In genomic region chr14:68823434-68824206, GRCh38 we compare ENCODE assay signal across 1 cellular context.
TF ChIP-seq lines count a peak whose summit lies in the region.

No MANE protein-coding gene starts in this region.

TF ChIP-seq in HepG2, 621 proteins besides CTCF, POLR2A, EP300 and RAD21 (continued from another document and continues in another):
- TF ChIP-seq, protein P1, sequence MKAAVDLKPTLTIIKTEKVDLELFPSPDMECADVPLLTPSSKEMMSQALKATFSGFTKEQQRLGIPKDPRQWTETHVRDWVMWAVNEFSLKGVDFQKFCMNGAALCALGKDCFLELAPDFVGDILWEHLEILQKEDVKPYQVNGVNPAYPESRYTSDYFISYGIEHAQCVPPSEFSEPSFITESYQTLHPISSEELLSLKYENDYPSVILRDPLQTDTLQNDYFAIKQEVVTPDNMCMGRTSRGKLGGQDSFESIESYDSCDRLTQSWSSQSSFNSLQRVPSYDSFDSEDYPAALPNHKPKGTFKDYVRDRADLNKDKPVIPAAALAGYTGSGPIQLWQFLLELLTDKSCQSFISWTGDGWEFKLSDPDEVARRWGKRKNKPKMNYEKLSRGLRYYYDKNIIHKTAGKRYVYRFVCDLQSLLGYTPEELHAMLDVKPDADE (CRISPR knock-in tag; IDR thresholded peaks at IDR 0.05) = no peak
- TF ChIP-seq, protein P2, sequence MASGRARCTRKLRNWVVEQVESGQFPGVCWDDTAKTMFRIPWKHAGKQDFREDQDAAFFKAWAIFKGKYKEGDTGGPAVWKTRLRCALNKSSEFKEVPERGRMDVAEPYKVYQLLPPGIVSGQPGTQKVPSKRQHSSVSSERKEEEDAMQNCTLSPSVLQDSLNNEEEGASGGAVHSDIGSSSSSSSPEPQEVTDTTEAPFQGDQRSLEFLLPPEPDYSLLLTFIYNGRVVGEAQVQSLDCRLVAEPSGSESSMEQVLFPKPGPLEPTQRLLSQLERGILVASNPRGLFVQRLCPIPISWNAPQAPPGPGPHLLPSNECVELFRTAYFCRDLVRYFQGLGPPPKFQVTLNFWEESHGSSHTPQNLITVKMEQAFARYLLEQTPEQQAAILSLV (CRISPR knock-in tag; IDR thresholded peaks at IDR 0.05; ENCODE audit: borderline replicate concordance) = 0 out of 2 replicates have a peak, but pooled peaks have one; percentile 39
- no peak for TF ChIP-seq ZFP37 (CRISPR knock-in tag; IDR thresholded peaks at IDR 0.05; ENCODE audit: borderline replicate concordance)
- TF ChIP-seq ZNF180 (CRISPR knock-in tag; IDR thresholded peaks at IDR 0.05; ENCODE audit: borderline replicate concordance, low read depth) = no peak
- TF ChIP-seq FOSL1 (CRISPR knock-in tag; IDR thresholded peaks at IDR 0.05; ENCODE audit: borderline replicate concordance) = peak; percentile 95
- TF ChIP-seq THAP8 (CRISPR knock-in tag; IDR thresholded peaks at IDR 0.05; ENCODE audit: borderline replicate concordance) = no peak
- no peak for TF ChIP-seq KDM1A (CRISPR knock-in tag; IDR thresholded peaks at IDR 0.05)
- peak; percentile 67 for TF ChIP-seq HMG20B (CRISPR knock-in tag; conservative IDR thresholded peaks at IDR 0.05)
- no peak for TF ChIP-seq ZNF17 (CRISPR knock-in tag; IDR thresholded peaks at IDR 0.05)
- TF ChIP-seq, protein P3, sequence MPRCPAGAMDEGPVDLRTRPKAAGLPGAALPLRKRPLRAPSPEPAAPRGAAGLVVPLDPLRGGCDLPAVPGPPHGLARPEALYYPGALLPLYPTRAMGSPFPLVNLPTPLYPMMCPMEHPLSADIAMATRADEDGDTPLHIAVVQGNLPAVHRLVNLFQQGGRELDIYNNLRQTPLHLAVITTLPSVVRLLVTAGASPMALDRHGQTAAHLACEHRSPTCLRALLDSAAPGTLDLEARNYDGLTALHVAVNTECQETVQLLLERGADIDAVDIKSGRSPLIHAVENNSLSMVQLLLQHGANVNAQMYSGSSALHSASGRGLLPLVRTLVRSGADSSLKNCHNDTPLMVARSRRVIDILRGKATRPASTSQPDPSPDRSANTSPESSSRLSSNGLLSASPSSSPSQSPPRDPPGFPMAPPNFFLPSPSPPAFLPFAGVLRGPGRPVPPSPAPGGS (CRISPR knock-in tag; IDR thresholded peaks at IDR 0.05) = 0 out of 2 replicates have a peak, but pooled peaks have one; percentile 14
- TF ChIP-seq, protein P4, sequence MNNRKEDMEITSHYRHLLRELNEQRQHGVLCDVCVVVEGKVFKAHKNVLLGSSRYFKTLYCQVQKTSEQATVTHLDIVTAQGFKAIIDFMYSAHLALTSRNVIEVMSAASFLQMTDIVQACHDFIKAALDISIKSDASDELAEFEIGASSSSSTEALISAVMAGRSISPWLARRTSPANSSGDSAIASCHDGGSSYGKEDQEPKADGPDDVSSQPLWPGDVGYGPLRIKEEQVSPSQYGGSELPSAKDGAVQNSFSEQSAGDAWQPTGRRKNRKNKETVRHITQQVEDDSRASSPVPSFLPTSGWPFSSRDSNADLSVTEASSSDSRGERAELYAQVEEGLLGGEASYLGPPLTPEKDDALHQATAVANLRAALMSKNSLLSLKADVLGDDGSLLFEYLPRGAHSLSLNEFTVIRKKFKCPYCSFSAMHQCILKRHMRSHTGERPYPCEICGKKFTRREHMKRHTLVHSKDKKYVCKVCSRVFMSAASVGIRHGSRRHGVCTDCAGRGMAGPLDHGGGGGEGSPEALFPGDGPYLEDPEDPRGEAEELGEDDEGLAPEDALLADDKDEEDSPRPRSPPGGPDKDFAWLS (CRISPR knock-in tag; IDR thresholded peaks at IDR 0.05; ENCODE audit: borderline replicate concordance) = no peak
- no peak for TF ChIP-seq ARNTL (CRISPR knock-in tag; IDR thresholded peaks at IDR 0.05)
- peak; percentile 9; the same call in 1 of the 2 replicates for TF ChIP-seq BORCS8-MEF2B (CRISPR knock-in tag; IDR thresholded peaks at IDR 0.05)
- peak; percentile 75 for TF ChIP-seq ARID5B (CRISPR knock-in tag; IDR thresholded peaks at IDR 0.05)
- TF ChIP-seq ZBTB38 (CRISPR knock-in tag; IDR thresholded peaks at IDR 0.05) = no peak
- TF ChIP-seq THYN1 (CRISPR knock-in tag; IDR thresholded peaks at IDR 0.05; ENCODE audit: borderline replicate concordance, low read depth) = no peak
- peak; percentile 56 for TF ChIP-seq DPF2 (CRISPR knock-in tag; IDR thresholded peaks at IDR 0.05; ENCODE audit: borderline replicate concordance, low read depth)
- TF ChIP-seq JUND (CRISPR knock-in tag; IDR thresholded peaks at IDR 0.05) = peak; percentile 95
- TF ChIP-seq, protein P5, sequence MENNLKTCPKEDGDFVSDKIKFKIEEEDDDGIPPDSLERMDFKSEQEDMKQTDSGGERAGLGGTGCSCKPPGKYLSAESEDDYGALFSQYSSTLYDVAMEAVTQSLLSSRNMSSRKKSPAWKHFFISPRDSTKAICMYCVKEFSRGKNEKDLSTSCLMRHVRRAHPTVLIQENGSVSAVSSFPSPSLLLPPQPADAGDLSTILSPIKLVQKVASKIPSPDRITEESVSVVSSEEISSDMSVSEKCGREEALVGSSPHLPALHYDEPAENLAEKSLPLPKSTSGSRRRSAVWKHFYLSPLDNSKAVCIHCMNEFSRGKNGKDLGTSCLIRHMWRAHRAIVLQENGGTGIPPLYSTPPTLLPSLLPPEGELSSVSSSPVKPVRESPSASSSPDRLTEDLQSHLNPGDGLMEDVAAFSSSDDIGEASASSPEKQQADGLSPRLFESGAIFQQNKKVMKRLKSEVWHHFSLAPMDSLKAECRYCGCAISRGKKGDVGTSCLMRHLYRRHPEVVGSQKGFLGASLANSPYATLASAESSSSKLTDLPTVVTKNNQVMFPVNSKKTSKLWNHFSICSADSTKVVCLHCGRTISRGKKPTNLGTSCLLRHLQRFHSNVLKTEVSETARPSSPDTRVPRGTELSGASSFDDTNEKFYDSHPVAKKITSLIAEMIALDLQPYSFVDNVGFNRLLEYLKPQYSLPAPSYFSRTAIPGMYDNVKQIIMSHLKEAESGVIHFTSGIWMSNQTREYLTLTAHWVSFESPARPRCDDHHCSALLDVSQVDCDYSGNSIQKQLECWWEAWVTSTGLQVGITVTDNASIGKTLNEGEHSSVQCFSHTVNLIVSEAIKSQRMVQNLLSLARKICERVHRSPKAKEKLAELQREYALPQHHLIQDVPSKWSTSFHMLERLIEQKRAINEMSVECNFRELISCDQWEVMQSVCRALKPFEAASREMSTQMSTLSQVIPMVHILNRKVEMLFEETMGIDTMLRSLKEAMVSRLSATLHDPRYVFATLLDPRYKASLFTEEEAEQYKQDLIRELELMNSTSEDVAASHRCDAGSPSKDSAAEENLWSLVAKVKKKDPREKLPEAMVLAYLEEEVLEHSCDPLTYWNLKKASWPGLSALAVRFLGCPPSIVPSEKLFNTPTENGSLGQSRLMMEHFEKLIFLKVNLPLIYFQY (CRISPR knock-in tag; IDR thresholded peaks at IDR 0.05; ENCODE audit: borderline replicate concordance) = peak; percentile 68; the same call in 1 of the 2 replicates
- no peak for TF ChIP-seq ZNF572 (CRISPR knock-in tag; IDR thresholded peaks at IDR 0.05)
- TF ChIP-seq ZIK1 (CRISPR knock-in tag; IDR thresholded peaks at IDR 0.05; ENCODE audit: borderline replicate concordance, low read depth) = 0 out of 2 replicates have a peak, but pooled peaks have one; percentile 73
- TF ChIP-seq ZNF276 (CRISPR knock-in tag; IDR thresholded peaks at IDR 0.05; ENCODE audit: low read depth) = no peak
- TF ChIP-seq, protein P6, sequence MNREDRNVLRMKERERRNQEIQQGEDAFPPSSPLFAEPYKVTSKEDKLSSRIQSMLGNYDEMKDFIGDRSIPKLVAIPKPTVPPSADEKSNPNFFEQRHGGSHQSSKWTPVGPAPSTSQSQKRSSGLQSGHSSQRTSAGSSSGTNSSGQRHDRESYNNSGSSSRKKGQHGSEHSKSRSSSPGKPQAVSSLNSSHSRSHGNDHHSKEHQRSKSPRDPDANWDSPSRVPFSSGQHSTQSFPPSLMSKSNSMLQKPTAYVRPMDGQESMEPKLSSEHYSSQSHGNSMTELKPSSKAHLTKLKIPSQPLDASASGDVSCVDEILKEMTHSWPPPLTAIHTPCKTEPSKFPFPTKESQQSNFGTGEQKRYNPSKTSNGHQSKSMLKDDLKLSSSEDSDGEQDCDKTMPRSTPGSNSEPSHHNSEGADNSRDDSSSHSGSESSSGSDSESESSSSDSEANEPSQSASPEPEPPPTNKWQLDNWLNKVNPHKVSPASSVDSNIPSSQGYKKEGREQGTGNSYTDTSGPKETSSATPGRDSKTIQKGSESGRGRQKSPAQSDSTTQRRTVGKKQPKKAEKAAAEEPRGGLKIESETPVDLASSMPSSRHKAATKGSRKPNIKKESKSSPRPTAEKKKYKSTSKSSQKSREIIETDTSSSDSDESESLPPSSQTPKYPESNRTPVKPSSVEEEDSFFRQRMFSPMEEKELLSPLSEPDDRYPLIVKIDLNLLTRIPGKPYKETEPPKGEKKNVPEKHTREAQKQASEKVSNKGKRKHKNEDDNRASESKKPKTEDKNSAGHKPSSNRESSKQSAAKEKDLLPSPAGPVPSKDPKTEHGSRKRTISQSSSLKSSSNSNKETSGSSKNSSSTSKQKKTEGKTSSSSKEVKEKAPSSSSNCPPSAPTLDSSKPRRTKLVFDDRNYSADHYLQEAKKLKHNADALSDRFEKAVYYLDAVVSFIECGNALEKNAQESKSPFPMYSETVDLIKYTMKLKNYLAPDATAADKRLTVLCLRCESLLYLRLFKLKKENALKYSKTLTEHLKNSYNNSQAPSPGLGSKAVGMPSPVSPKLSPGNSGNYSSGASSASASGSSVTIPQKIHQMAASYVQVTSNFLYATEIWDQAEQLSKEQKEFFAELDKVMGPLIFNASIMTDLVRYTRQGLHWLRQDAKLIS (CRISPR knock-in tag; IDR thresholded peaks at IDR 0.05) = no peak
- TF ChIP-seq REXO4 (CRISPR knock-in tag; IDR thresholded peaks at IDR 0.05; ENCODE audit: borderline replicate concordance) = no peak
- no peak; the same call in 1 of the 2 replicates for TF ChIP-seq ZNF772 (CRISPR knock-in tag; IDR thresholded peaks at IDR 0.05)
- TF ChIP-seq ONECUT2 (CRISPR knock-in tag; IDR thresholded peaks at IDR 0.05) = peak; percentile 96
- TF ChIP-seq KLF11 (CRISPR knock-in tag; IDR thresholded peaks at IDR 0.05) = no peak
- TF ChIP-seq, protein P7, sequence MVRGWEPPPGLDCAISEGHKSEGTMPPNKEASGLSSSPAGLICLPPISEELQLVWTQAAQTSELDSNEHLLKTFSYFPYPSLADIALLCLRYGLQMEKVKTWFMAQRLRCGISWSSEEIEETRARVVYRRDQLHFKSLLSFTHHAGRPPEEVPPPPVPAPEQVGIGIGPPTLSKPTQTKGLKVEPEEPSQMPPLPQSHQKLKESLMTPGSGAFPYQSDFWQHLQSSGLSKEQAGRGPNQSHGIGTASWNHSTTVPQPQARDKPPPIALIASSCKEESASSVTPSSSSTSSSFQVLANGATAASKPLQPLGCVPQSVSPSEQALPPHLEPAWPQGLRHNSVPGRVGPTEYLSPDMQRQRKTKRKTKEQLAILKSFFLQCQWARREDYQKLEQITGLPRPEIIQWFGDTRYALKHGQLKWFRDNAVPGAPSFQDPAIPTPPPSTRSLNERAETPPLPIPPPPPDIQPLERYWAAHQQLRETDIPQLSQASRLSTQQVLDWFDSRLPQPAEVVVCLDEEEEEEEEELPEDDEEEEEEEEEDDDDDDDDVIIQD (CRISPR knock-in tag; IDR thresholded peaks at IDR 0.05; ENCODE audit: low read depth) = peak; percentile 16; the same call in 1 of the 2 replicates
- TF ChIP-seq KDM2A (CRISPR knock-in tag; IDR thresholded peaks at IDR 0.05; ENCODE audit: borderline replicate concordance, low read depth) = no peak
- TF ChIP-seq TEAD2 (CRISPR knock-in tag; IDR thresholded peaks at IDR 0.05) = no peak
- TF ChIP-seq ZNF782 (CRISPR knock-in tag; IDR thresholded peaks at IDR 0.05; ENCODE audit: borderline replicate concordance) = no peak
- TF ChIP-seq RARA (CRISPR knock-in tag; IDR thresholded peaks at IDR 0.05) = peak; percentile 97
- TF ChIP-seq ZMYM3 (CRISPR knock-in tag; IDR thresholded peaks at IDR 0.05) = peak; percentile 78
- TF ChIP-seq NFKBIZ (CRISPR knock-in tag; IDR thresholded peaks at IDR 0.05) = no peak
- no peak for TF ChIP-seq ZNF333 (CRISPR knock-in tag; IDR thresholded peaks at IDR 0.05; ENCODE audit: borderline replicate concordance)
